1 cellular context compared by ENCODE assay signal in the genomic region with DNA sequence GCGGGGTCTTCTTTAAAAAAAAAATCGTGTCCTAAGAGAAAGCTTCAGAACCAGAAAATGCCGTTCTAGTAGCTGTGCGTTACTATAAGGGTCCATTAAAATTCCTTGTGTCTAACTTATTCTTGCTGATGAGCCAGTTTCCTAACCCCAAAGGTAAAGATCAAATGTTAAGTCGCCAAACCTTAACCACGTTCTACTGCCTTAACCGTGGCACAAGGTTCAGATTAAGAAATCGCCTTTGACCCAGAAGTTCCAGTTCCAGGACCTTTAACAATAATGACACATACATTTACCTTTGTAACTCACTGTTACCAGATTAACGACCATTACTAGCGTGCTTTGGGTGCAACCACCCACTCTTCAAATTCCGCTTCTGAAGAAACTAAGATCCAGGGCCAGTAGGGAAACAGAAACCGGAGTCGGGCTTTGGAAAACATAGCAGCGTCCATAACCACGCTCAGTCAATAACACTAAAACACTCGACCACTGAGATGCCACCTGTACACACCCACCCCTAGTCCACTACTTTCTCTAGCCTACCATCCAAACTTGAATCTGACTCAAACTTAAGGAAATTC.
TF ChIP-seq lines count a peak whose summit lies in the region.

No MANE protein-coding gene starts in this region.

TF ChIP-seq in HepG2, 621 proteins besides CTCF, POLR2A, EP300 and RAD21 (continued from another document and continues in another):
- TF ChIP-seq, protein P1, sequence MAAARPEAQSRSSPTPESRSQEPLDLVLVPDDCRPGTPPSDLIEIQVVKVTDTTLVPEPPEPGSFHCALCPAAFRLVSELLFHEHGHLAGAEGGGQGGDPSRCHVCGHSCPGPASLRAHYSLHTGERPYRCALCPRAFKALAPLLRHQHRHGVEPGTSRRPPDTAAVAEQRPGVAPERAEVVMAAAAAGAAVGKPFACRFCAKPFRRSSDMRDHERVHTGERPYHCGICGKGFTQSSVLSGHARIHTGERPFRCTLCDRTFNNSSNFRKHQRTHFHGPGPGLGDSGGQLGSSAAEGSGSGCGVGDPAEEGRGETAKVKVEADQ (CRISPR knock-in tag; IDR thresholded peaks at IDR 0.05; ENCODE audit: borderline replicate concordance), result no peak
- TF ChIP-seq POLR2AphosphoS5 (IDR thresholded peaks at IDR 0.05; ENCODE audit: low read depth, low read length) (no peak), HDAC1 (CRISPR knock-in tag; IDR thresholded peaks at IDR 0.05) (no peak; the same call in 1 of the 2 replicates), YEATS2 (CRISPR knock-in tag; IDR thresholded peaks at IDR 0.05; ENCODE audit: borderline replicate concordance) (no peak), JUN (CRISPR knock-in tag; IDR thresholded peaks at IDR 0.05) (0 out of 2 replicates have a peak, but pooled peaks have one; percentile 10), PCBP2 (optimal IDR thresholded peaks at IDR 0.05; ENCODE audit: low read depth, low read length, poor library complexity, severe bottlenecking) (no peak), ZSCAN21 (CRISPR knock-in tag; IDR thresholded peaks at IDR 0.05; ENCODE audit: borderline replicate concordance) (no peak), ZNF264 (CRISPR knock-in tag; IDR thresholded peaks at IDR 0.05) (no peak), IKZF1 (IDR thresholded peaks at IDR 0.05) (no peak), NFATC3 (CRISPR knock-in tag; IDR thresholded peaks at IDR 0.05) (no peak), ZSCAN9 (CRISPR knock-in tag; IDR thresholded peaks at IDR 0.05; ENCODE audit: borderline replicate concordance) (no peak), FLYWCH1 (CRISPR knock-in tag; IDR thresholded peaks at IDR 0.05) (no peak), ZNF883 (CRISPR knock-in tag; IDR thresholded peaks at IDR 0.05; ENCODE audit: not compliant biosample characterization) (no peak), ZKSCAN8 (CRISPR knock-in tag; IDR thresholded peaks at IDR 0.05; ENCODE audit: borderline replicate concordance) (no peak), ZNF777 (CRISPR knock-in tag; IDR thresholded peaks at IDR 0.05) (no peak), ZNF543 (CRISPR knock-in tag; IDR thresholded peaks at IDR 0.05) (no peak), ZNF230 (CRISPR knock-in tag; IDR thresholded peaks at IDR 0.05) (no peak), ATM (IDR thresholded peaks at IDR 0.05; ENCODE audit: borderline replicate concordance) (no peak), ZNF263 (CRISPR knock-in tag; IDR thresholded peaks at IDR 0.05) (no peak), PPARG (CRISPR knock-in tag; conservative IDR thresholded peaks at IDR 0.05) (peak; percentile 77), ZNF484 (CRISPR knock-in tag; IDR thresholded peaks at IDR 0.05; ENCODE audit: borderline replicate concordance, low read depth) (no peak), ZNF292 (CRISPR knock-in tag; IDR thresholded peaks at IDR 0.05; ENCODE audit: borderline replicate concordance, low read depth) (no peak), ZNF564 (CRISPR knock-in tag; IDR thresholded peaks at IDR 0.05) (no peak), MZF1 (CRISPR knock-in tag; IDR thresholded peaks at IDR 0.05; ENCODE audit: borderline replicate concordance) (no peak), KDM6A (CRISPR knock-in tag; IDR thresholded peaks at IDR 0.05; ENCODE audit: low read depth) (no peak), ZNF335 (CRISPR knock-in tag; IDR thresholded peaks at IDR 0.05) (no peak), HHEX (CRISPR knock-in tag; IDR thresholded peaks at IDR 0.05) (no peak), ZNF547 (CRISPR knock-in tag; IDR thresholded peaks at IDR 0.05) (no peak), ZNF10 (CRISPR knock-in tag; IDR thresholded peaks at IDR 0.05; ENCODE audit: borderline replicate concordance, low read depth) (no peak), SOX5 (CRISPR knock-in tag; IDR thresholded peaks at IDR 0.05; ENCODE audit: borderline replicate concordance) (no peak), FOXC1 (CRISPR knock-in tag; IDR thresholded peaks at IDR 0.05; ENCODE audit: borderline replicate concordance) (no peak), NFIC (IDR thresholded peaks at IDR 0.05; ENCODE audit: low read length) (no peak), ZNF17 (CRISPR knock-in tag; IDR thresholded peaks at IDR 0.05) (no peak), STAG1 (CRISPR knock-in tag; IDR thresholded peaks at IDR 0.05) (no peak), MIER3 (CRISPR knock-in tag; IDR thresholded peaks at IDR 0.05; ENCODE audit: borderline replicate concordance) (no peak), ZNF660 (CRISPR knock-in tag; IDR thresholded peaks at IDR 0.05; ENCODE audit: borderline replicate concordance, low read depth) (no peak), ZNF766 (CRISPR knock-in tag; IDR thresholded peaks at IDR 0.05; ENCODE audit: borderline replicate concordance) (0 out of 2 replicates have a peak, but pooled peaks have one; percentile 18), SCMH1 (CRISPR knock-in tag; IDR thresholded peaks at IDR 0.05; ENCODE audit: borderline replicate concordance) (no peak)
- TF ChIP-seq, protein P2, sequence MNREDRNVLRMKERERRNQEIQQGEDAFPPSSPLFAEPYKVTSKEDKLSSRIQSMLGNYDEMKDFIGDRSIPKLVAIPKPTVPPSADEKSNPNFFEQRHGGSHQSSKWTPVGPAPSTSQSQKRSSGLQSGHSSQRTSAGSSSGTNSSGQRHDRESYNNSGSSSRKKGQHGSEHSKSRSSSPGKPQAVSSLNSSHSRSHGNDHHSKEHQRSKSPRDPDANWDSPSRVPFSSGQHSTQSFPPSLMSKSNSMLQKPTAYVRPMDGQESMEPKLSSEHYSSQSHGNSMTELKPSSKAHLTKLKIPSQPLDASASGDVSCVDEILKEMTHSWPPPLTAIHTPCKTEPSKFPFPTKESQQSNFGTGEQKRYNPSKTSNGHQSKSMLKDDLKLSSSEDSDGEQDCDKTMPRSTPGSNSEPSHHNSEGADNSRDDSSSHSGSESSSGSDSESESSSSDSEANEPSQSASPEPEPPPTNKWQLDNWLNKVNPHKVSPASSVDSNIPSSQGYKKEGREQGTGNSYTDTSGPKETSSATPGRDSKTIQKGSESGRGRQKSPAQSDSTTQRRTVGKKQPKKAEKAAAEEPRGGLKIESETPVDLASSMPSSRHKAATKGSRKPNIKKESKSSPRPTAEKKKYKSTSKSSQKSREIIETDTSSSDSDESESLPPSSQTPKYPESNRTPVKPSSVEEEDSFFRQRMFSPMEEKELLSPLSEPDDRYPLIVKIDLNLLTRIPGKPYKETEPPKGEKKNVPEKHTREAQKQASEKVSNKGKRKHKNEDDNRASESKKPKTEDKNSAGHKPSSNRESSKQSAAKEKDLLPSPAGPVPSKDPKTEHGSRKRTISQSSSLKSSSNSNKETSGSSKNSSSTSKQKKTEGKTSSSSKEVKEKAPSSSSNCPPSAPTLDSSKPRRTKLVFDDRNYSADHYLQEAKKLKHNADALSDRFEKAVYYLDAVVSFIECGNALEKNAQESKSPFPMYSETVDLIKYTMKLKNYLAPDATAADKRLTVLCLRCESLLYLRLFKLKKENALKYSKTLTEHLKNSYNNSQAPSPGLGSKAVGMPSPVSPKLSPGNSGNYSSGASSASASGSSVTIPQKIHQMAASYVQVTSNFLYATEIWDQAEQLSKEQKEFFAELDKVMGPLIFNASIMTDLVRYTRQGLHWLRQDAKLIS (CRISPR knock-in tag; IDR thresholded peaks at IDR 0.05), result no peak
- TF ChIP-seq, protein P3, sequence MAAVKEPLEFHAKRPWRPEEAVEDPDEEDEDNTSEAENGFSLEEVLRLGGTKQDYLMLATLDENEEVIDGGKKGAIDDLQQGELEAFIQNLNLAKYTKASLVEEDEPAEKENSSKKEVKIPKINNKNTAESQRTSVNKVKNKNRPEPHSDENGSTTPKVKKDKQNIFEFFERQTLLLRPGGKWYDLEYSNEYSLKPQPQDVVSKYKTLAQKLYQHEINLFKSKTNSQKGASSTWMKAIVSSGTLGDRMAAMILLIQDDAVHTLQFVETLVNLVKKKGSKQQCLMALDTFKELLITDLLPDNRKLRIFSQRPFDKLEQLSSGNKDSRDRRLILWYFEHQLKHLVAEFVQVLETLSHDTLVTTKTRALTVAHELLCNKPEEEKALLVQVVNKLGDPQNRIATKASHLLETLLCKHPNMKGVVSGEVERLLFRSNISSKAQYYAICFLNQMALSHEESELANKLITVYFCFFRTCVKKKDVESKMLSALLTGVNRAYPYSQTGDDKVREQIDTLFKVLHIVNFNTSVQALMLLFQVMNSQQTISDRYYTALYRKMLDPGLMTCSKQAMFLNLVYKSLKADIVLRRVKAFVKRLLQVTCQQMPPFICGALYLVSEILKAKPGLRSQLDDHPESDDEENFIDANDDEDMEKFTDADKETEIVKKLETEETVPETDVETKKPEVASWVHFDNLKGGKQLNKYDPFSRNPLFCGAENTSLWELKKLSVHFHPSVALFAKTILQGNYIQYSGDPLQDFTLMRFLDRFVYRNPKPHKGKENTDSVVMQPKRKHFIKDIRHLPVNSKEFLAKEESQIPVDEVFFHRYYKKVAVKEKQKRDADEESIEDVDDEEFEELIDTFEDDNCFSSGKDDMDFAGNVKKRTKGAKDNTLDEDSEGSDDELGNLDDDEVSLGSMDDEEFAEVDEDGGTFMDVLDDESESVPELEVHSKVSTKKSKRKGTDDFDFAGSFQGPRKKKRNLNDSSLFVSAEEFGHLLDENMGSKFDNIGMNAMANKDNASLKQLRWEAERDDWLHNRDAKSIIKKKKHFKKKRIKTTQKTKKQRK (IDR thresholded peaks at IDR 0.05; ENCODE audit: low read length), result no peak
- TF ChIP-seq, protein P4, sequence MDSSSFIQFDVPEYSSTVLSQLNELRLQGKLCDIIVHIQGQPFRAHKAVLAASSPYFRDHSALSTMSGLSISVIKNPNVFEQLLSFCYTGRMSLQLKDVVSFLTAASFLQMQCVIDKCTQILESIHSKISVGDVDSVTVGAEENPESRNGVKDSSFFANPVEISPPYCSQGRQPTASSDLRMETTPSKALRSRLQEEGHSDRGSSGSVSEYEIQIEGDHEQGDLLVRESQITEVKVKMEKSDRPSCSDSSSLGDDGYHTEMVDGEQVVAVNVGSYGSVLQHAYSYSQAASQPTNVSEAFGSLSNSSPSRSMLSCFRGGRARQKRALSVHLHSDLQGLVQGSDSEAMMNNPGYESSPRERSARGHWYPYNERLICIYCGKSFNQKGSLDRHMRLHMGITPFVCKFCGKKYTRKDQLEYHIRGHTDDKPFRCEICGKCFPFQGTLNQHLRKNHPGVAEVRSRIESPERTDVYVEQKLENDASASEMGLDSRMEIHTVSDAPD (CRISPR knock-in tag; IDR thresholded peaks at IDR 0.05), result no peak; the same call in 1 of the 2 replicates
- TF ChIP-seq, protein P5, sequence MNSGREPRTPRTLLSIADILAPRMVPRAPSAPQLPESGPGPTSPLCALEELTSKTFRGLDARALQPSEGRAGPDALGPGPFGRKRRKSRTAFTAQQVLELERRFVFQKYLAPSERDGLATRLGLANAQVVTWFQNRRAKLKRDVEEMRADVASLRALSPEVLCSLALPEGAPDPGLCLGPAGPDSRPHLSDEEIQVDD (CRISPR knock-in tag; IDR thresholded peaks at IDR 0.05; ENCODE audit: borderline replicate concordance), result no peak
- TF ChIP-seq, protein P6, sequence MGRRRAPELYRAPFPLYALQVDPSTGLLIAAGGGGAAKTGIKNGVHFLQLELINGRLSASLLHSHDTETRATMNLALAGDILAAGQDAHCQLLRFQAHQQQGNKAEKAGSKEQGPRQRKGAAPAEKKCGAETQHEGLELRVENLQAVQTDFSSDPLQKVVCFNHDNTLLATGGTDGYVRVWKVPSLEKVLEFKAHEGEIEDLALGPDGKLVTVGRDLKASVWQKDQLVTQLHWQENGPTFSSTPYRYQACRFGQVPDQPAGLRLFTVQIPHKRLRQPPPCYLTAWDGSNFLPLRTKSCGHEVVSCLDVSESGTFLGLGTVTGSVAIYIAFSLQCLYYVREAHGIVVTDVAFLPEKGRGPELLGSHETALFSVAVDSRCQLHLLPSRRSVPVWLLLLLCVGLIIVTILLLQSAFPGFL (CRISPR knock-in tag; IDR thresholded peaks at IDR 0.05), result no peak
- TF ChIP-seq, protein P7, sequence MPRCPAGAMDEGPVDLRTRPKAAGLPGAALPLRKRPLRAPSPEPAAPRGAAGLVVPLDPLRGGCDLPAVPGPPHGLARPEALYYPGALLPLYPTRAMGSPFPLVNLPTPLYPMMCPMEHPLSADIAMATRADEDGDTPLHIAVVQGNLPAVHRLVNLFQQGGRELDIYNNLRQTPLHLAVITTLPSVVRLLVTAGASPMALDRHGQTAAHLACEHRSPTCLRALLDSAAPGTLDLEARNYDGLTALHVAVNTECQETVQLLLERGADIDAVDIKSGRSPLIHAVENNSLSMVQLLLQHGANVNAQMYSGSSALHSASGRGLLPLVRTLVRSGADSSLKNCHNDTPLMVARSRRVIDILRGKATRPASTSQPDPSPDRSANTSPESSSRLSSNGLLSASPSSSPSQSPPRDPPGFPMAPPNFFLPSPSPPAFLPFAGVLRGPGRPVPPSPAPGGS (CRISPR knock-in tag; IDR thresholded peaks at IDR 0.05), result no peak
- TF ChIP-seq, protein P8, sequence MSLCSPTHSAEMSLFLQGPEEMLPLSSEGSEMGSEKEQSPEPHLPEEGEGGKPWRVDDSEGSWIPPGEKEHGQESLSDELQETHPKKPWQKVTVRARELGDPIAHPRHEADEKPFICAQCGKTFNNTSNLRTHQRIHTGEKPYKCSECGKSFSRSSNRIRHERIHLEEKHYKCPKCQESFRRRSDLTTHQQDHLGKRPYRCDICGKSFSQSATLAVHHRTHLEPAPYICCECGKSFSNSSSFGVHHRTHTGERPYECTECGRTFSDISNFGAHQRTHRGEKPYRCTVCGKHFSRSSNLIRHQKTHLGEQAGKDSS (CRISPR knock-in tag; IDR thresholded peaks at IDR 0.05; ENCODE audit: borderline replicate concordance, low read depth), result 0 out of 2 replicates have a peak, but pooled peaks have one; percentile 2
- TF ChIP-seq, protein P9, sequence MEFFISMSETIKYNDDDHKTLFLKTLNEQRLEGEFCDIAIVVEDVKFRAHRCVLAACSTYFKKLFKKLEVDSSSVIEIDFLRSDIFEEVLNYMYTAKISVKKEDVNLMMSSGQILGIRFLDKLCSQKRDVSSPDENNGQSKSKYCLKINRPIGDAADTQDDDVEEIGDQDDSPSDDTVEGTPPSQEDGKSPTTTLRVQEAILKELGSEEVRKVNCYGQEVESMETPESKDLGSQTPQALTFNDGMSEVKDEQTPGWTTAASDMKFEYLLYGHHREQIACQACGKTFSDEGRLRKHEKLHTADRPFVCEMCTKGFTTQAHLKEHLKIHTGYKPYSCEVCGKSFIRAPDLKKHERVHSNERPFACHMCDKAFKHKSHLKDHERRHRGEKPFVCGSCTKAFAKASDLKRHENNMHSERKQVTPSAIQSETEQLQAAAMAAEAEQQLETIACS (CRISPR knock-in tag; IDR thresholded peaks at IDR 0.05), result no peak
- TF ChIP-seq, protein P10, sequence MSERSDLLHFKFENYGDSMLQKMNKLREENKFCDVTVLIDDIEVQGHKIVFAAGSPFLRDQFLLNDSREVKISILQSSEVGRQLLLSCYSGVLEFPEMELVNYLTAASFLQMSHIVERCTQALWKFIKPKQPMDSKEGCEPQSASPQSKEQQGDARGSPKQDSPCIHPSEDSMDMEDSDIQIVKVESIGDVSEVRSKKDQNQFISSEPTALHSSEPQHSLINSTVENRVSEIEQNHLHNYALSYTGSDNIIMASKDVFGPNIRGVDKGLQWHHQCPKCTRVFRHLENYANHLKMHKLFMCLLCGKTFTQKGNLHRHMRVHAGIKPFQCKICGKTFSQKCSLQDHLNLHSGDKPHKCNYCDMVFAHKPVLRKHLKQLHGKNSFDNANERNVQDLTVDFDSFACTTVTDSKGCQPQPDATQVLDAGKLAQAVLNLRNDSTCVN (CRISPR knock-in tag; IDR thresholded peaks at IDR 0.05; ENCODE audit: borderline replicate concordance), result no peak
